ENCODE assay signal across 21 cellular contexts in the genomic region with DNA sequence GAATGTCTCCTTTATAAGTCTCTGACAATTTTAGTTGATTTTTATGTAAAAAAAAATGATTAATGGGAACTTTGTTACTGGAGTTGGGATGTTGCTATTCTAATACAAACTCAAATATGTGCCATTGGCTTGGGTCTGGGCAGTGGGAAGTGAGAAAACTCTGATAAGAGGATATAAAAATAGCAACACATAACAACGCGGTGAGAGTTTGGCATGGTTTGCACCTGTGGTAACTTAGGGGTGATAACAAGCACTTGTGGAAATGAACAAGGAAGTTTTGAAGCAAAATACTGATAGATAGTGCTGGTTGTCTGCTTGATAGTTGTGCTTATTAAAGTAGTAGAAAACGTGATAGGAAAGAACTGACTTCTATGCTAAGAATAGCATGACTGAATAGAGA.
"Had no signal": no experiment of that assay in that cellular context is flagged by ENCODE, and none has a peak within 500 bp of the region (broad histone marks: within the 10 kb centered on the region; RNA-seq: fewer than 3 reads in every experiment).

No MANE protein-coding gene starts in this region.

- DNase-seq: effector CD4-positive, alpha-beta T cell; endodermal cell; erythroblast; foreskin keratinocyte; hippocampal formation; mesenchymal stem cell; midbrain; nucleus accumbens; ovary; right lobe of liver; spleen; stimulated activated CD4-positive, alpha-beta T cell treated with anti-CD3 and anti-CD28 coated beads, Interleukin-15, amount 100 ng/mL, for 24 hours; stimulated activated CD4-positive, alpha-beta T cell treated with anti-CD3 and anti-CD28 coated beads, Interleukin-1b, Interleukin-23, amount 100 ng/mL, for 48 hours; stimulated activated CD4-positive, alpha-beta T cell treated with anti-CD3 and anti-CD28 coated beads, Interleukin-4, amount 100 ng/mL, for 24 hours; testis; transverse colon had no signal

- H3K27ac ChIP-seq: coronary artery, foreskin keratinocyte, neural progenitor cell, ovary, right lobe of liver, spleen, testis, transverse colon had no signal

- ATAC-seq: foreskin keratinocyte; natural killer cell treated with Interleukin-12 subunit alpha and Interleukin-12 subunit beta and Interleukin-15 and Interleukin-18, amount 100 ng/mL, for 72 hours; right lobe of liver; stimulated activated memory B cell treated with anti-CD40 and anti-IgM and Interleukin-4, amounts not matched to agents 10 μg/mL and 1 μg/mL and 100 μg/mL, for 72 hours had no signal

- H3K36me3 ChIP-seq: neural progenitor cell, ovary, right lobe of liver, spleen, transverse colon had no signal

- H3K4me1 ChIP-seq: foreskin keratinocyte, neural progenitor cell, right lobe of liver, spleen, testis, transverse colon had no signal

- H3K4me3 ChIP-seq: coronary artery, lung, neural progenitor cell, ovary, right lobe of liver, spleen, testis, transverse colon had no signal

- H3K27me3 ChIP-seq: foreskin keratinocyte, neural progenitor cell, ovary, right lobe of liver, spleen, testis, transverse colon had no signal

- H3K9me3 ChIP-seq: ovary, right lobe of liver, testis, transverse colon had no signal
